ENCODE assay signal across 9 cellular contexts in genomic region chr18:13112982-13113381, GRCh38.
DNase-seq lines count a peak whose midpoint lies in the region; ATAC-seq and TF ChIP-seq lines count a peak whose summit lies in the region.
"Had no signal": no experiment of that assay in that cellular context is flagged by ENCODE, and none has a peak within 500 bp of the region (broad histone marks: within the 10 kb centered on the region; RNA-seq: fewer than 3 reads in every experiment).

No MANE protein-coding gene starts in this region.

- TF ChIP-seq CTCF in GM13977 (IDR thresholded peaks at IDR 0.05; ENCODE audit: extremely low read depth, insufficient read depth, missing control alignments) (peak; percentile 20), osteoblast (IDR thresholded peaks at IDR 0.05; ENCODE audit: extremely low read depth, low read depth, low read length) (peak; percentile 45)

- no peaks in the 10 kb centered on the region for H3K79me2 ChIP-seq in osteoblast (ENCODE audit: insufficient read depth, low read length)

- H3K9me3 ChIP-seq in osteoblast (ENCODE audit: low read depth, low read length) = no peaks in the 10 kb centered on the region

- CTCF ChIA-PET in activated naive CD4-positive, alpha-beta T cell treated with anti-CD3 and anti-CD28 coated beads, Interleukin-2, amount 10 ng/mL, durations not matched to agents 7 days and 5 days (lab: Charles Lee) = interaction anchor here (1.0 to 1.2 kb wide), 2 partner anchors 46 to 47 kb away, joined by 3 read pairs; no protein-coding TSS in a partner anchor

- H4K20me1 ChIP-seq in osteoblast (ENCODE audit: insufficient read depth, low read length) = peaks cover 2% of the 10 kb centered on the region

- H3K4me1 Mint-ChIP-seq in activated naive CD4-positive, alpha-beta T cell treated with anti-CD3 and anti-CD28 coated beads, Interleukin-2, amount 10 ng/mL, durations not matched to agents 7 days and 5 days = no peaks in the 10 kb centered on the region

- no peak for DNase-seq in GM13977 (ENCODE audit: low spot score)
- peak; percentile 29 for DNase-seq in RPMI7951 (ENCODE audit: low read depth)
- peak; percentile 30 for DNase-seq in fibroblast of the conjunctiva (ENCODE audit: low read depth)
- DNase-seq in osteoblast (ENCODE audit: insufficient read length, low spot score, missing footprints) = peak; percentile 46
- DNase-seq in NOMO-1 (lab: John Stamatoyannopoulos, UW; ENCODE audit: unreplicated experiment in 2 of 2) = no peak
- no peak for DNase-seq in activated naive CD4-positive, alpha-beta T cell treated with anti-CD3 and anti-CD28 coated beads, Interleukin-2, amount 10 ng/mL, durations not matched to agents 7 days and 5 days

- H3K27ac Mint-ChIP-seq in activated naive CD4-positive, alpha-beta T cell treated with anti-CD3 and anti-CD28 coated beads, Interleukin-2, amount 10 ng/mL, durations not matched to agents 7 days and 5 days = no peak overlapping the region

- no peak overlapping the region for H2AFZ ChIP-seq in osteoblast (ENCODE audit: low read length)

- no peaks in the 10 kb centered on the region for H3K27me3 ChIP-seq in osteoblast (ENCODE audit: insufficient read depth, low read length)

- H3K27ac ChIP-seq in osteoblast (ENCODE audit: low read depth, low read length) = no peak overlapping the region
- H3K27ac ChIP-seq: epithelial cell of prostate had no signal

- peaks cover 44% of the 10 kb centered on the region for H3K36me3 ChIP-seq in osteoblast (ENCODE audit: insufficient read depth, low read length)

- H3K27me3 Mint-ChIP-seq in activated naive CD4-positive, alpha-beta T cell treated with anti-CD3 and anti-CD28 coated beads, Interleukin-2, amount 10 ng/mL, durations not matched to agents 7 days and 5 days = no peaks in the 10 kb centered on the region

- peaks cover 61% of the 10 kb centered on the region for H3K36me3 Mint-ChIP-seq in activated naive CD4-positive, alpha-beta T cell treated with anti-CD3 and anti-CD28 coated beads, Interleukin-2, amount 10 ng/mL, durations not matched to agents 7 days and 5 days

- no peak overlapping the region for H3K4me3 Mint-ChIP-seq in activated naive CD4-positive, alpha-beta T cell treated with anti-CD3 and anti-CD28 coated beads, Interleukin-2, amount 10 ng/mL, durations not matched to agents 7 days and 5 days

- in situ Hi-C loops in GM13977 (cut with MboI; ENCODE audit: low pct_unique_long_range_greater_than_20kb, low sequenced_read_pairs, unreplicated experiment) = loop anchor here (25.0 kb wide), 1 partner anchor 101 kb away; no protein-coding TSS in a partner anchor

- no peaks in the 10 kb centered on the region for H3K9me3 Mint-ChIP-seq in activated naive CD4-positive, alpha-beta T cell treated with anti-CD3 and anti-CD28 coated beads, Interleukin-2, amount 10 ng/mL, durations not matched to agents 7 days and 5 days

- ATAC-seq in HG03378 (IDR thresholded peaks at IDR 0.05; ENCODE audit: unreplicated experiment) = no peak
- no peak for ATAC-seq in HG02623 (IDR thresholded peaks at IDR 0.05; ENCODE audit: unreplicated experiment)

- H3K4me3 ChIP-seq in osteoblast (ENCODE audit: insufficient read depth, low read length) = no peak overlapping the region

- no peaks in the 10 kb centered on the region for H3K4me1 ChIP-seq in osteoblast (ENCODE audit: insufficient read depth, low read length)

- no peak overlapping the region for H3K4me2 ChIP-seq in osteoblast (ENCODE audit: insufficient read depth, low read length)

Comparison
In these comparisons a context has a peak if more than half of its experiments do, and no peak if none do; other contexts are left out.
1. DNase-seq: peak in RPMI7951 (single experiment), fibroblast of the conjunctiva (single experiment) and osteoblast (single experiment); none in GM13977 (single experiment), NOMO-1 (0 of 2) and activated naive CD4-positive, alpha-beta T cell treated with anti-CD3 and anti-CD28 coated beads, Interleukin-2, amount 10 ng/mL, durations not matched to agents 7 days and 5 days (single experiment).